1 cellular context compared by ENCODE assay signal in the genomic region with DNA sequence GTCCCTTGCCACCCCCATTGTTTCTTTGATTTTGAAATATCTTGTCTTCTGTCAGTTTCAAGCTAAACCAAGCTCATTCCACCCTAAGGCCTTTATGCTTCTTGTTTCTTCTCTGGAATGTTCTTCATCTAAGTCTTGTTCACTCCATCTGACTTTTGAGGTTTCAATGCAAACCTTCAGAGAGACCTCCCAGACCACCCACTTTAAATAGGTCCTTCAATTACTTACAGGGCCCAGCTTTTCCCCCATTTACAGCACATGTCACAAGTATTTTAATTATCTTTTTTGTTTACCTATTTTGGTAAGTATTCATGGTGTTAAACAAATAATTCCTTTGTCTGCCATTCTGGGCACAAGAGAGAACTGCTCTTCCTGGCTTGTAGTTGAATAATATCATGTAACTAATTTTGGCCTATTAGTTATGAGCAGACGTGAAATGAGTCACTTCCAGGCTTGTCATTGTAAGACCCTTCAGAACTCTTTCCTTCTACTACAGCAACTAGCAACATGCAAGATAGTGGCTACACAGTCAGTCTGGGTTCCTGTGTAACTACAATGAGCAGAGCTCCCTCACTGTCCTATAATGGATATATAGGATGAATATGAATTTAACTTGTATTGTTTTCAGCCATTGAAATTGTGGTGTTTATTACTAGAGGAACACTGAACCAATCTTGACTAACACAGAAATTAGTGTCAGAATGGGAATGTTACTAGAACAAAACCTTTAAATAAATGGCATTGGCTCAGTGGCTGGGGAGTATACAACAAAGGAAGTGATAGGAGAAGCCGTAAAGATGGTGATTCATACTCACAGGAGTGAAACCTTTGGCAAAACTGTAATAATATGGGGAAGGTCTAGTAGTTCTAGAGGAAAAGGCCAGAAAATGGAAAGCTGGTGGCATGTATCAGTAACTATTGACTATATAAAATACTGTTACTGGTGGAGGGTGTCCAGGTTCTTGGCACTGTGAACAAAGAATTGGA.
TF ChIP-seq lines count a peak whose summit lies in the region.

No MANE protein-coding gene starts in this region.

TF ChIP-seq in HCT116, 20 proteins besides CTCF, POLR2A, EP300 and RAD21:
- no peak for TF ChIP-seq SIN3A (IDR thresholded peaks at IDR 0.05; ENCODE audit: low read depth)
- TF ChIP-seq CEBPB (IDR thresholded peaks at IDR 0.05; ENCODE audit: low read depth), result no peak
- TF ChIP-seq ELF1 (IDR thresholded peaks at IDR 0.05; ENCODE audit: borderline replicate concordance, low read depth), result no peak
- TF ChIP-seq, protein P1, sequence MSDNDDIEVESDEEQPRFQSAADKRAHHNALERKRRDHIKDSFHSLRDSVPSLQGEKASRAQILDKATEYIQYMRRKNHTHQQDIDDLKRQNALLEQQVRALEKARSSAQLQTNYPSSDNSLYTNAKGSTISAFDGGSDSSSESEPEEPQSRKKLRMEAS (IDR thresholded peaks at IDR 0.05), result no peak
- no peak for TF ChIP-seq CBX3 (IDR thresholded peaks at IDR 0.05; ENCODE audit: low read depth)
- TF ChIP-seq ZNF274 (IDR thresholded peaks at IDR 0.05; ENCODE audit: low read depth, low read length), result no peak
- TF ChIP-seq, protein P2, sequence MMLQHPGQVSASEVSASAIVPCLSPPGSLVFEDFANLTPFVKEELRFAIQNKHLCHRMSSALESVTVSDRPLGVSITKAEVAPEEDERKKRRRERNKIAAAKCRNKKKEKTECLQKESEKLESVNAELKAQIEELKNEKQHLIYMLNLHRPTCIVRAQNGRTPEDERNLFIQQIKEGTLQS (IDR thresholded peaks at IDR 0.05), result no peak
- TF ChIP-seq SRF (IDR thresholded peaks at IDR 0.05; ENCODE audit: low read depth), result no peak
- TF ChIP-seq YY1 (IDR thresholded peaks at IDR 0.05; ENCODE audit: extremely low read depth, insufficient replicate concordance, low read depth, low read length), result no peak
- TF ChIP-seq EGR1 (IDR thresholded peaks at IDR 0.05; ENCODE audit: low read depth), result no peak
- TF ChIP-seq, protein P3, sequence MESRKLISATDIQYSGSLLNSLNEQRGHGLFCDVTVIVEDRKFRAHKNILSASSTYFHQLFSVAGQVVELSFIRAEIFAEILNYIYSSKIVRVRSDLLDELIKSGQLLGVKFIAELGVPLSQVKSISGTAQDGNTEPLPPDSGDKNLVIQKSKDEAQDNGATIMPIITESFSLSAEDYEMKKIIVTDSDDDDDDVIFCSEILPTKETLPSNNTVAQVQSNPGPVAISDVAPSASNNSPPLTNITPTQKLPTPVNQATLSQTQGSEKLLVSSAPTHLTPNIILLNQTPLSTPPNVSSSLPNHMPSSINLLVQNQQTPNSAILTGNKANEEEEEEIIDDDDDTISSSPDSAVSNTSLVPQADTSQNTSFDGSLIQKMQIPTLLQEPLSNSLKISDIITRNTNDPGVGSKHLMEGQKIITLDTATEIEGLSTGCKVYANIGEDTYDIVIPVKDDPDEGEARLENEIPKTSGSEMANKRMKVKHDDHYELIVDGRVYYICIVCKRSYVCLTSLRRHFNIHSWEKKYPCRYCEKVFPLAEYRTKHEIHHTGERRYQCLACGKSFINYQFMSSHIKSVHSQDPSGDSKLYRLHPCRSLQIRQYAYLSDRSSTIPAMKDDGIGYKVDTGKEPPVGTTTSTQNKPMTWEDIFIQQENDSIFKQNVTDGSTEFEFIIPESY (IDR thresholded peaks at IDR 0.05; ENCODE audit: extremely low read depth, insufficient replicate concordance, low read length), result no peak
- TF ChIP-seq JUND (IDR thresholded peaks at IDR 0.05), result no peak
- TF ChIP-seq, protein P4, sequence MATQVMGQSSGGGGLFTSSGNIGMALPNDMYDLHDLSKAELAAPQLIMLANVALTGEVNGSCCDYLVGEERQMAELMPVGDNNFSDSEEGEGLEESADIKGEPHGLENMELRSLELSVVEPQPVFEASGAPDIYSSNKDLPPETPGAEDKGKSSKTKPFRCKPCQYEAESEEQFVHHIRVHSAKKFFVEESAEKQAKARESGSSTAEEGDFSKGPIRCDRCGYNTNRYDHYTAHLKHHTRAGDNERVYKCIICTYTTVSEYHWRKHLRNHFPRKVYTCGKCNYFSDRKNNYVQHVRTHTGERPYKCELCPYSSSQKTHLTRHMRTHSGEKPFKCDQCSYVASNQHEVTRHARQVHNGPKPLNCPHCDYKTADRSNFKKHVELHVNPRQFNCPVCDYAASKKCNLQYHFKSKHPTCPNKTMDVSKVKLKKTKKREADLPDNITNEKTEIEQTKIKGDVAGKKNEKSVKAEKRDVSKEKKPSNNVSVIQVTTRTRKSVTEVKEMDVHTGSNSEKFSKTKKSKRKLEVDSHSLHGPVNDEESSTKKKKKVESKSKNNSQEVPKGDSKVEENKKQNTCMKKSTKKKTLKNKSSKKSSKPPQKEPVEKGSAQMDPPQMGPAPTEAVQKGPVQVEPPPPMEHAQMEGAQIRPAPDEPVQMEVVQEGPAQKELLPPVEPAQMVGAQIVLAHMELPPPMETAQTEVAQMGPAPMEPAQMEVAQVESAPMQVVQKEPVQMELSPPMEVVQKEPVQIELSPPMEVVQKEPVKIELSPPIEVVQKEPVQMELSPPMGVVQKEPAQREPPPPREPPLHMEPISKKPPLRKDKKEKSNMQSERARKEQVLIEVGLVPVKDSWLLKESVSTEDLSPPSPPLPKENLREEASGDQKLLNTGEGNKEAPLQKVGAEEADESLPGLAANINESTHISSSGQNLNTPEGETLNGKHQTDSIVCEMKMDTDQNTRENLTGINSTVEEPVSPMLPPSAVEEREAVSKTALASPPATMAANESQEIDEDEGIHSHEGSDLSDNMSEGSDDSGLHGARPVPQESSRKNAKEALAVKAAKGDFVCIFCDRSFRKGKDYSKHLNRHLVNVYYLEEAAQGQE (IDR thresholded peaks at IDR 0.05; ENCODE audit: low read depth), result no peak
- no peak for TF ChIP-seq TCF7L2 (IDR thresholded peaks at IDR 0.05; ENCODE audit: borderline replicate concordance, extremely low read depth, insufficient read depth, insufficient read length)
- TF ChIP-seq FOSL1 (IDR thresholded peaks at IDR 0.05; ENCODE audit: low read depth), result no peak
- TF ChIP-seq EZH2 (IDR thresholded peaks at IDR 0.05), result no peak
- TF ChIP-seq POLR2AphosphoS5 (IDR thresholded peaks at IDR 0.05; ENCODE audit: low read depth, low read length), result no peak
